19 cellular contexts compared by ENCODE assay signal in the genomic region with DNA sequence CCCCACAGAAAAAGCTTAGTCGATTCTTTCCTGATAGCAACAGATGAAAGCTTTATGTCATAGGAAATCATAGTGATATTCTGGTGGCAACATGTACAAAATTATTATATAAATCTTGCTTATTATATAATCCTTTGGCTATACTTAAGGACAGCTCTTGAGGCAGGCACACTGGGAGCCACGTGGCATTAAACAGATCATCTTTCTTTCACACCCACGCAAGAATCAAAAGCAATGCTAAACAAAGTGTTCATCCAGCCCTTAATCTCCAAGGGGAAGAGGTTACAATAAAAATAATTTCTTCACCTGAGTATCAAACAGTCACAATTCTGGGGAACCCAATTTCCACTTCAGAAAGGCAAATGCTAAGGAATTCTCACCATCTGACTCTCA. TPM values are rescaled to one million over a fixed set of nuclear protein-coding genes. Genes with fewer than 3 reads are reported as not detected.
DNase-seq lines count a peak whose midpoint lies in the region; ATAC-seq, FAIRE-seq and TF ChIP-seq lines count a peak whose summit lies in the region.
"Had no signal": no experiment of that assay in that cellular context is flagged by ENCODE, and none has a peak within 500 bp of the region (broad histone marks: within the 10 kb centered on the region; RNA-seq: fewer than 3 reads in every experiment).

No MANE protein-coding gene starts in this region.

- POLR2A ChIA-PET in A549 (lab: Yijun Ruan, JAX) (interaction anchor here (1.2 kb wide), 1 partner anchor 262 kb away, joined by 3 read pairs; the partner anchor contains the start of gene CNDP2), K562 (lab: Yijun Ruan, JAX) (no interaction called here), HepG2 (lab: Yijun Ruan, JAX) (interaction anchor here (0.7 to 3.1 kb wide), 10 partner anchors 8 to 308 kb away, joined by 3 to 20 read pairs (median 6); partner anchors contain the start of genes CNDP2 and CYB5A)

- H3K4me1 ChIP-seq in A549 (peaks cover 42% of the 10 kb centered on the region), K562 (replicated peaks in 1 of 2; ENCODE audit: control insufficient read depth in 2 of 2, insufficient read depth in 2 of 2, low read length in 2 of 2) (0 out of 5 replicates have a peak, but pooled peaks cover 0 to 6% of the 10 kb centered on the region in 2 experiments), HepG2 (ENCODE audit: insufficient read depth, low read length) (peaks cover 69% of the 10 kb centered on the region), sigmoid colon (peaks cover 0 to 35% (median 25%) of the 10 kb centered on the region in 4 donors), testis (peaks cover 11% of the 10 kb centered on the region)

- no TSS peak for BruUV-seq in K562 (replicated peaks; lab: Mats Ljungman, UMichigan)
- TSS peak; percentile 93 for BruUV-seq in HepG2 (replicated peaks; lab: Mats Ljungman, UMichigan)

- H4K20me1 ChIP-seq in K562 (replicated peaks; ENCODE audit: control insufficient read depth, insufficient read depth, low read length), result no peaks in the 10 kb centered on the region
- no peaks in the 10 kb centered on the region for H4K20me1 ChIP-seq in HepG2 (ENCODE audit: insufficient read depth, low read length)

- FAIRE-seq in A549 (lab: Jason Lieb, UNC), result no peak
- FAIRE-seq in K562 (lab: Jason Lieb, UNC), result no peak
- FAIRE-seq in HepG2 (lab: Jason Lieb, UNC), result no peak
- FAIRE-seq: GM18507, urothelium cell line had no signal

- TF ChIP-seq RAD21 in A549 (conservative IDR thresholded peaks at IDR 0.05 in 1 of 2, IDR thresholded peaks at IDR 0.05 in 1 of 2) (no peak), K562 (CRISPR knock-in tag; conservative IDR thresholded peaks at IDR 0.05 in 1 of 2, IDR thresholded peaks at IDR 0.05 in 1 of 2) (no peak), HepG2 (CRISPR knock-in tag; IDR thresholded peaks at IDR 0.05) (no peak)

- ATAC-seq in A549 (peak in 1 of 2 experiments; percentile 33; a peak in 2 of 6 replicates), K562 (no peak), HepG2 (peak; percentile 9)
- ATAC-seq: stimulated activated effector memory CD8-positive, alpha-beta T cell treated with anti-CD3 and anti-CD28 coated beads, Interleukin-12 subunit alpha, Interleukin-12 subunit beta, amount 100 ng/mL, for 72 hours had no signal

- no peak for TF ChIP-seq CTCF in A549 (IDR thresholded peaks at IDR 0.05)
- TF ChIP-seq CTCF in K562 (IDR thresholded peaks at IDR 0.05 in 2 of 3, conservative IDR thresholded peaks at IDR 0.05 in 1 of 3; ENCODE audit: insufficient read depth in 2 of 3, low read depth in 1 of 3, low read length in 3 of 3), result no peak
- TF ChIP-seq CTCF in HepG2 (CRISPR knock-in tag; IDR thresholded peaks at IDR 0.05), result no peak
- no peak for TF ChIP-seq CTCF in sigmoid colon (IDR thresholded peaks at IDR 0.05)
- no peak for TF ChIP-seq CTCF in testis (IDR thresholded peaks at IDR 0.05)

- H3K4me2 ChIP-seq in A549 (peak overlapping the region; percentile 50), K562 (ENCODE audit: insufficient read depth, low read length) (no peak overlapping the region), HepG2 (ENCODE audit: low read depth, low read length) (peak overlapping the region; percentile 71)

- DNase-seq in A549 (ENCODE audit: low read depth in 1 of 2, low spot score in 1 of 2) (no peak), K562 (ENCODE audit: extremely low read depth in 1 of 4, low spot score in 3 of 4) (no peak), HepG2 (ENCODE audit: low spot score) (no peak), sigmoid colon (no peak), KBM-7 (no peak), H7 (no peak), testis (no peak), HPDE6-E6E7 (ENCODE audit: extremely low spot score) (no peak)
- DNase-seq: activated CD4-positive, alpha-beta T cell treated with anti-CD3 and anti-CD28 coated beads, Interleukin-2, amount 10 ng/mL, durations not matched to agents 7 days and 5 days; activated CD8-positive, alpha-beta memory T cell treated with anti-CD3 and anti-CD28 coated beads, Interleukin-2, amount 50 U/mL, for 48 hours; aorta; CD4-positive, alpha-beta T cell; DMS79 treated with DMSO at 0.1 percent for 48 hours; NCI-H2227 treated with DMSO at 0.1 percent for 48 hours; occipital lobe had no signal

- no peaks in the 10 kb centered on the region for H3K36me3 ChIP-seq in K562 (ENCODE audit: control insufficient read depth, insufficient read depth, low read length)
- H3K36me3 ChIP-seq in HepG2 (replicated peaks in 1 of 2; ENCODE audit: control insufficient read depth in 1 of 2, insufficient read depth in 2 of 2, low read length in 2 of 2), result no peaks in the 10 kb centered on the region
- H3K36me3 ChIP-seq in sigmoid colon, result no peaks in the 10 kb centered on the region
- no peaks in the 10 kb centered on the region for H3K36me3 ChIP-seq in H7 (replicated peaks; ENCODE audit: control insufficient read depth, insufficient read depth, low read length)
- no peaks in the 10 kb centered on the region for H3K36me3 ChIP-seq in testis (ENCODE audit: low read depth, missing control alignments)

- CTCF ChIA-PET in A549 (lab: Yijun Ruan, JAX), result no interaction called here
- CTCF ChIA-PET in K562 (lab: Yijun Ruan, JAX; ENCODE audit: low intra/inter-chr PET ratio), result no interaction called here
- CTCF ChIA-PET in HepG2 (lab: Yijun Ruan, JAX; ENCODE audit: low intra/inter-chr PET ratio, low total read pairs), result no interaction called here

- in situ Hi-C loops in K562 (cut with MboI), result no loop called here
- in situ Hi-C loops in HepG2 (cut with HindIII; ENCODE audit: extremely low pct_ligation_motif_present, low pct_unique_long_range_greater_than_20kb), result no loop called here
- in situ Hi-C loops in KBM-7 (cut with MboI; ENCODE audit: low pct_unique_long_range_greater_than_20kb, low sequenced_read_pairs), result no loop called here

- H3K27me3 ChIP-seq in K562 (ENCODE audit: control insufficient read depth in 2 of 2, insufficient read depth in 2 of 2, low read length in 2 of 2), result no peaks in the 10 kb centered on the region
- no peaks in the 10 kb centered on the region for H3K27me3 ChIP-seq in HepG2 (ENCODE audit: control insufficient read depth in 1 of 2, insufficient read depth in 2 of 2, low read length in 2 of 2)
- H3K27me3 ChIP-seq in sigmoid colon, result no peaks in the 10 kb centered on the region
- H3K27me3 ChIP-seq in H7 (ENCODE audit: control insufficient read depth, insufficient read depth, low read length), result no peaks in the 10 kb centered on the region
- H3K27me3 ChIP-seq in testis, result no peaks in the 10 kb centered on the region

- H3K9me1 ChIP-seq in K562 (ENCODE audit: control insufficient read depth, insufficient read depth, low read length), result no peaks in the 10 kb centered on the region

- peak overlapping the region; percentile 82 for H2AFZ ChIP-seq in K562 (ENCODE audit: low read depth, low read length)
- H2AFZ ChIP-seq in HepG2 (ENCODE audit: low read length), result no peak overlapping the region

- TF ChIP-seq EP300 in A549 (IDR thresholded peaks at IDR 0.05) (no peak), K562 (IDR thresholded peaks at IDR 0.05; ENCODE audit: low read length) (no peak), HepG2 (IDR thresholded peaks at IDR 0.05; ENCODE audit: low read depth in 2 of 2, low read length in 2 of 2) (no peak), HepG2 (CRISPR knock-in tag; IDR thresholded peaks at IDR 0.05; ENCODE audit: borderline replicate concordance) (no peak), sigmoid colon (IDR thresholded peaks at IDR 0.05) (peak in 1 of 4 donors; percentile 20)

- intact Hi-C loops in K562 (cut with micrococcal nuclease) (no loop called here), HepG2 (cut with micrococcal nuclease; ENCODE audit: unreplicated experiment) (loop anchor here (1.0 to 5.0 kb wide), 4 partner anchors 8 to 33 kb away; no protein-coding TSS in a partner anchor), sigmoid colon (cut with DNase I) (loop anchor here (1.0 kb wide), 1 partner anchor 50 kb away; no protein-coding TSS in a partner anchor), testis (cut with DNase I; ENCODE audit: low total_unique reads) (no loop called here)

- H3K9ac ChIP-seq in K562 (ENCODE audit: insufficient read depth in 1 of 2, low read depth in 2 of 2, low read length in 2 of 2), result no peak overlapping the region
- peak overlapping the region; percentile 48 for H3K9ac ChIP-seq in HepG2 (ENCODE audit: insufficient read depth, low read depth, low read length)

- H3K9me3 ChIP-seq in A549 (no peaks in the 10 kb centered on the region), K562 (replicated peaks; ENCODE audit: control insufficient read depth, insufficient read depth, low read depth, low read length) (no peaks in the 10 kb centered on the region), HepG2 (ENCODE audit: low read length) (no peaks in the 10 kb centered on the region), sigmoid colon (no peaks in the 10 kb centered on the region), testis (no peaks in the 10 kb centered on the region)

- no peak overlapping the region for H3K4me3 ChIP-seq in A549
- no peak overlapping the region for H3K4me3 ChIP-seq in K562
- no peak overlapping the region; a peak in 1 of 6 replicates for H3K4me3 ChIP-seq in HepG2 (replicated peaks in 1 of 3; ENCODE audit: insufficient read depth in 1 of 3, low read depth in 2 of 3, low read length in 3 of 3)
- peak overlapping the region in 1 of 4 donors; percentile 3 for H3K4me3 ChIP-seq in sigmoid colon
- H3K4me3 ChIP-seq in H7 (ENCODE audit: insufficient read depth, low read depth, low read length), result no peak overlapping the region
- no peak overlapping the region for H3K4me3 ChIP-seq in testis
- H3K4me3 ChIP-seq: coronary artery had no signal

- H3K79me2 ChIP-seq in K562 (ENCODE audit: control insufficient read depth, insufficient read depth, low read length) (no peaks in the 10 kb centered on the region), HepG2 (ENCODE audit: insufficient read depth, low read length) (no peaks in the 10 kb centered on the region)

- WGBS in A549 (ENCODE audit: missing lambda C conversion rate), result 39% methylated on average over 3 of the region's 3 CpGs
- WGBS in K562 (ENCODE audit: insufficient coverage, low coverage, missing lambda C conversion rate), result 15% methylated on average over 3 of the region's 3 CpGs
- 13% methylated on average over 3 of the region's 3 CpGs for WGBS in HepG2 (ENCODE audit: low lambda C conversion rate)
- WGBS in sigmoid colon, 2 donors, result 15 to 52% methylated on average over 3 of the region's 3 CpGs
- WGBS in testis, 2 donors, result 36% methylated on average over 3 of the region's 3 CpGs

- TF ChIP-seq POLR2A in A549 (IDR thresholded peaks at IDR 0.05; ENCODE audit: low read length), result no peak
- no peak for TF ChIP-seq POLR2A in K562 (conservative IDR thresholded peaks at IDR 0.05)
- TF ChIP-seq POLR2A in HepG2 (IDR thresholded peaks at IDR 0.05; ENCODE audit: insufficient read depth in 1 of 2, low read depth in 2 of 2, low read length in 2 of 2), result no peak
- no peak for TF ChIP-seq POLR2A in sigmoid colon (IDR thresholded peaks at IDR 0.05)
- TF ChIP-seq POLR2A in testis (IDR thresholded peaks at IDR 0.05), result no peak

- H3K27ac ChIP-seq in A549, result peak overlapping the region; percentile 81 to 82
- no peak overlapping the region for H3K27ac ChIP-seq in K562 (ENCODE audit: extremely low read depth, low read depth, low read length)
- peak overlapping the region; percentile 98 for H3K27ac ChIP-seq in HepG2 (ENCODE audit: extremely low read length, insufficient read depth, low read length)
- H3K27ac ChIP-seq in sigmoid colon, result peak overlapping the region; percentile 57 to 87 (median 79)
- H3K27ac ChIP-seq in testis, result peak overlapping the region in 1 of 2 donors; percentile 53

RNA-seq across cellular contexts. Expression of gene CYB5A, which starts 57.8 kb away (rescaled TPM):
- polyA plus RNA-seq in A549 (2011; rRNA removed), result 132 and 134 TPM in 2 replicates
- polyA plus RNA-seq in A549 (2012; cell fraction: cytosol; rRNA removed), result 112 and 145 TPM in 2 replicates
- 49.4 and 73.1 TPM in 2 replicates for polyA plus RNA-seq in A549 (2012; cell fraction: nucleus; rRNA removed)
- 227 to 287 TPM (median 267 TPM) in 3 replicates for polyA plus RNA-seq in A549 (2017; fragmentation: RNase III; extraction: RNeasy Plus Mini Kit Qiagen cat#74134 plus additional on column Dnase treatment)
- polyA minus RNA-seq in A549 (2011; rRNA and poly(A)+ RNA removed), result 38.3 and 46.0 TPM in 2 replicates
- total RNA-seq in K562 (2011; cell fraction: chromatin; rRNA removed; ENCODE audit: low replicate concordance), result 4.1 and 4.8 TPM in 2 replicates
- total RNA-seq in K562 (2011; cell fraction: nucleolus; rRNA removed), result 2.8 and 3.6 TPM in 2 replicates
- total RNA-seq in K562 (2011; cell fraction: nucleoplasm; rRNA removed), result 7.7 and 8.2 TPM in 2 replicates
- 14.0 and 14.5 TPM in 2 replicates for total RNA-seq in K562 (2014; rRNA removed)
- total RNA-seq in K562 (2014; rRNA removed; fragmentation: Illumina TruSeq; extraction: Trizol), result 14.0 and 15.0 TPM in 2 replicates
- total RNA-seq in K562 (2015; rRNA removed; fragmentation: Illumina TruSeq; extraction: Trizol), result 15.8 and 16.3 TPM in 2 replicates
- total RNA-seq in K562 (2021), result 13.8 and 14.1 TPM in 2 replicates
- polyA plus RNA-seq in K562 (2011; rRNA removed), result 11.9 and 42.6 TPM in 2 replicates
- 11.2 and 59.9 TPM in 2 replicates for polyA plus RNA-seq in K562 (2011; cell fraction: cytosol; rRNA removed)
- 4.7 and 17.6 TPM in 2 replicates for polyA plus RNA-seq in K562 (2011; cell fraction: nucleus; rRNA removed)
- polyA plus RNA-seq in K562 (2012), result 19.8 and 33.0 TPM in 2 replicates
- 17.6 and 19.2 TPM in 2 replicates for polyA plus RNA-seq in K562 (2014; fragmentation: Illumina TruSeq; extraction: Trizol)
- 10 to 100 TPM; 12.5 to 22.6 TPM for polyA plus RNA-seq in K562 (2014; fragmentation: Nextera tagmentation; extraction: Ambion mirVana)
- polyA plus RNA-seq in K562 (2014; rRNA removed), result 15.6 and 19.6 TPM in 2 replicates
- polyA minus RNA-seq in K562 (2011; rRNA and poly(A)+ RNA removed), result 4.8 and 14.9 TPM in 2 replicates
- polyA minus RNA-seq in K562 (2011; cell fraction: cytosol; rRNA and poly(A)+ RNA removed), result 3.6 and 13.6 TPM in 2 replicates
- 2.0 and 10.0 TPM in 2 replicates for polyA minus RNA-seq in K562 (2011; cell fraction: nucleus; rRNA and poly(A)+ RNA removed)
- total RNA-seq in HepG2 (2016; rRNA removed; fragmentation: Illumina TruSeq; extraction: Trizol), result 356 and 411 TPM in 2 replicates
- 374 and 466 TPM in 2 replicates for total RNA-seq in HepG2 (2016; cell fraction: cytosol; rRNA removed; fragmentation: Illumina TruSeq; extraction: Trizol; ENCODE audit: low read depth)
- total RNA-seq in HepG2 (2016; cell fraction: insoluble cytoplasmic fraction; rRNA removed; fragmentation: Illumina TruSeq; extraction: Trizol), result 373 and 443 TPM in 2 replicates
- total RNA-seq in HepG2 (2016; cell fraction: membrane; rRNA removed; fragmentation: Illumina TruSeq; extraction: Trizol), result 360 and 432 TPM in 2 replicates
- 129 and 140 TPM in 2 replicates for total RNA-seq in HepG2 (2016; cell fraction: nucleus; rRNA removed; fragmentation: Illumina TruSeq; extraction: Trizol)
- 215 and 233 TPM in 2 replicates for polyA plus RNA-seq in HepG2 (2011; rRNA removed)
- 375 and 416 TPM in 2 replicates for polyA plus RNA-seq in HepG2 (2011; cell fraction: cytosol; rRNA removed)
- polyA plus RNA-seq in HepG2 (2011; cell fraction: nucleus; rRNA removed), result 94.1 and 130 TPM in 2 replicates
- polyA plus RNA-seq in HepG2 (2012), result 216 and 218 TPM in 2 replicates
- 479 and 611 TPM in 2 replicates for polyA plus RNA-seq in HepG2 (2016; cell fraction: cytosol; fragmentation: Illumina TruSeq; extraction: Trizol; ENCODE audit: low read depth)
- 473 and 479 TPM in 2 replicates for polyA plus RNA-seq in HepG2 (2016; cell fraction: insoluble cytoplasmic fraction; fragmentation: Illumina TruSeq; extraction: Trizol; ENCODE audit: low read depth)
- polyA plus RNA-seq in HepG2 (2016; cell fraction: membrane; fragmentation: Illumina TruSeq; extraction: Trizol; ENCODE audit: low read depth), result 378 and 460 TPM in 2 replicates
- polyA plus RNA-seq in HepG2 (2016; cell fraction: nucleus; fragmentation: Illumina TruSeq; extraction: Trizol; ENCODE audit: insufficient read depth, low read depth), result 240 and 246 TPM in 2 replicates
- 0.14 and 63.3 TPM in 2 replicates for polyA minus RNA-seq in HepG2 (2011; rRNA and poly(A)+ RNA removed; ENCODE audit: low replicate concordance)
- polyA minus RNA-seq in HepG2 (2011; cell fraction: cytosol; rRNA and poly(A)+ RNA removed), result 74.5 and 95.0 TPM in 2 replicates
- 40.4 and 58.9 TPM in 2 replicates for polyA minus RNA-seq in HepG2 (2011; cell fraction: nucleus; rRNA and poly(A)+ RNA removed)
- 100 to 1,000 TPM; 137 to 533 (median 241) TPM for total RNA-seq in sigmoid colon
- polyA plus RNA-seq in sigmoid colon, result 100 to 1,000 TPM; 141 to 213 (median 163) TPM
- 104 and 130 TPM in 2 replicates for total RNA-seq in H7 (2014; rRNA removed; shearing (Covaris generic))
- total RNA-seq in testis, result 10 to 100 TPM; 77.2 to 96.0 TPM
- polyA plus RNA-seq in testis (ENCODE audit: insufficient read depth, low read depth, low replicate concordance), result 126 TPM

Comparison
In these comparisons a context has a peak if more than half of its experiments do, and no peak if none do; other contexts are left out.
1. intact Hi-C loops: an anchor here in HepG2 (1.0 to 5.0 kb wide) and sigmoid colon (1.0 kb wide); none called in K562 and testis.